10 cellular contexts compared by ENCODE assay signal in the genomic region with DNA sequence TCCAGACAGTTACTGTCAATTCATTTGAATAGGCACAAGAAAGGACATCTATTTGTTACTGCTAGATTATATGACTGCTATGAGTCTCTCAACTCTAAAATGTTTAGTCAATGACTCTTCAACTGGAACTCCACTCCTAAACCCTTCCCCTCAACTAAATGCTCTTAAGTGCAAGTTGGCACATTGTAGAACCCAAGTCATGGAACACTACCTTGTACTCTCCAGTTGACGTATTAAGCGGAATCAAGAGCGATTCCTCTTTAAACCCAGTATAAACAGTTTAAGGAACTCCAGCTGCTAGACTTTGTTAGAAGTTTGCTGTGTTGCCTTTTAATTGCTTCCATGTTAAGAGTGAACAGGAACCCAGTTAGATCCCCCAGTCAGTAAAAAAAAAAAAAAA. TPM values are rescaled to one million over a fixed set of nuclear protein-coding genes. Genes with fewer than 3 reads are reported as not detected.
DNase-seq lines count a peak whose midpoint lies in the region; ATAC-seq and TF ChIP-seq lines count a peak whose summit lies in the region.
"Had no signal": no experiment of that assay in that cellular context is flagged by ENCODE, and none has a peak within 500 bp of the region (broad histone marks: within the 10 kb centered on the region; RNA-seq: fewer than 3 reads in every experiment).

No MANE protein-coding gene starts in this region.

- 87 to 93% (median 92%) methylated on average over 3 of the region's 3 CpGs for WGBS in ovary, 3 donors

- intact Hi-C loops in breast epithelium (cut with DNase I; ENCODE audit: low total_unique reads) (no loop called here), ovary (cut with DNase I) (loop anchor here in 3 of 4 donors (1.0 to 10.0 kb wide), 3 partner anchors 149 to 170 kb away; partner anchors contain the start of gene KANSL1 (in 3 of the 3))

- H3K4me1 ChIP-seq in breast epithelium (peaks cover 0 to 8% of the 10 kb centered on the region in 2 donors), muscle layer of duodenum (ENCODE audit: control insufficient read depth in 1 of 2, insufficient read depth in 2 of 2, low read length in 2 of 2) (peaks cover 18 to 21% of the 10 kb centered on the region in 2 donors), ovary (ENCODE audit: insufficient read depth) (peaks cover 4% of the 10 kb centered on the region), foreskin keratinocyte (no peaks in the 10 kb centered on the region)

- TF ChIP-seq CTCF in breast epithelium (IDR thresholded peaks at IDR 0.05) (no peak), type B pancreatic cell (conservative IDR thresholded peaks at IDR 0.05) (no peak), ovary (IDR thresholded peaks at IDR 0.05) (no peak), foreskin keratinocyte (conservative IDR thresholded peaks at IDR 0.05) (no peak)

- H3K27me3 Mint-ChIP-seq in activated T-cell treated with anti-CD3 and anti-CD28 coated beads, Interleukin-2, amount 50 U/mL, for 24 hours: no peaks in the 10 kb centered on the region
- H3K27me3 Mint-ChIP-seq in type B pancreatic cell: no peaks in the 10 kb centered on the region

- H3K36me3 ChIP-seq in breast epithelium: peaks cover 5% of the 10 kb centered on the region
- H3K36me3 ChIP-seq in muscle layer of duodenum (ENCODE audit: control insufficient read depth in 1 of 2, insufficient read depth in 2 of 2, low read length in 2 of 2): peaks cover 30 to 32% of the 10 kb centered on the region in 2 donors
- H3K36me3 ChIP-seq in ovary: no peaks in the 10 kb centered on the region

- peak overlapping the region; percentile 75 for H3K27ac Mint-ChIP-seq in activated T-cell treated with anti-CD3 and anti-CD28 coated beads, Interleukin-2, amount 50 U/mL, for 24 hours
- H3K27ac Mint-ChIP-seq in type B pancreatic cell: peak overlapping the region; percentile 57

- H3K4me1 Mint-ChIP-seq in activated T-cell treated with anti-CD3 and anti-CD28 coated beads, Interleukin-2, amount 50 U/mL, for 24 hours (ENCODE audit: low read depth): peaks cover 29% of the 10 kb centered on the region
- H3K4me1 Mint-ChIP-seq in type B pancreatic cell (ENCODE audit: unreplicated experiment): peaks cover 23% of the 10 kb centered on the region

- peak overlapping the region; percentile 17 to 75 for H3K27ac ChIP-seq in breast epithelium
- peak overlapping the region; percentile 62 for H3K27ac ChIP-seq in muscle layer of duodenum (ENCODE audit: low read length)
- H3K27ac ChIP-seq in ovary: peak overlapping the region in 1 of 2 donors; percentile 29
- no peak overlapping the region for H3K27ac ChIP-seq in foreskin keratinocyte

- no peak for DNase-seq in activated T-cell treated with anti-CD3 and anti-CD28 coated beads, Interleukin-2, amount 50 U/mL, for 24 hours
- DNase-seq in activated T-cell treated with anti-CD3 and anti-CD28 coated beads, Interleukin-2, amount 50 U/mL, for 48 hours: no peak
- DNase-seq in breast epithelium (ENCODE audit: low spot score in 2 of 2) (no peak), type B pancreatic cell (ENCODE audit: extremely low spot score, unreplicated experiment) (no peak), ovary (no peak), foreskin keratinocyte (no peak)
- DNase-seq: cortex of kidney had no signal

- no peak for TF ChIP-seq EP300 in ovary (IDR thresholded peaks at IDR 0.05)

- ATAC-seq in GM19328 (IDR thresholded peaks at IDR 0.05; ENCODE audit: unreplicated experiment) (no peak), foreskin keratinocyte (no peak)

- H3K9me3 ChIP-seq in breast epithelium: no peaks in the 10 kb centered on the region
- no peaks in the 10 kb centered on the region for H3K9me3 ChIP-seq in muscle layer of duodenum (ENCODE audit: control insufficient read depth in 1 of 2, low read length in 2 of 2)
- no peaks in the 10 kb centered on the region for H3K9me3 ChIP-seq in ovary
- H3K9me3 ChIP-seq: tibial artery had no signal

- H3K36me3 Mint-ChIP-seq in activated T-cell treated with anti-CD3 and anti-CD28 coated beads, Interleukin-2, amount 50 U/mL, for 24 hours (ENCODE audit: low read depth): peaks cover 92% of the 10 kb centered on the region
- peaks cover 34% of the 10 kb centered on the region for H3K36me3 Mint-ChIP-seq in type B pancreatic cell

- H3K4me3 Mint-ChIP-seq in activated T-cell treated with anti-CD3 and anti-CD28 coated beads, Interleukin-2, amount 50 U/mL, for 24 hours: no peak overlapping the region
- H3K4me3 Mint-ChIP-seq in type B pancreatic cell: no peak overlapping the region

- no peaks in the 10 kb centered on the region for H3K27me3 ChIP-seq in breast epithelium
- no peaks in the 10 kb centered on the region for H3K27me3 ChIP-seq in muscle layer of duodenum (ENCODE audit: low read depth, low read length)
- no peaks in the 10 kb centered on the region for H3K27me3 ChIP-seq in ovary
- no peaks in the 10 kb centered on the region for H3K27me3 ChIP-seq in foreskin keratinocyte
- H3K27me3 ChIP-seq: tibial artery had no signal

- no peak overlapping the region for H3K4me3 ChIP-seq in breast epithelium
- no peak overlapping the region for H3K4me3 ChIP-seq in muscle layer of duodenum (ENCODE audit: low read depth in 1 of 2, low read length in 2 of 2)
- H3K4me3 ChIP-seq in ovary: no peak overlapping the region
- H3K4me3 ChIP-seq: tibial artery had no signal

- TF ChIP-seq POLR2A in breast epithelium (IDR thresholded peaks at IDR 0.05) (no peak), ovary (IDR thresholded peaks at IDR 0.05) (no peak)

- H3K9me3 Mint-ChIP-seq in activated T-cell treated with anti-CD3 and anti-CD28 coated beads, Interleukin-2, amount 50 U/mL, for 24 hours: no peaks in the 10 kb centered on the region
- no peaks in the 10 kb centered on the region for H3K9me3 Mint-ChIP-seq in type B pancreatic cell

RNA-seq across cellular contexts. Expression of gene STH, which starts 44.6 kb away (rescaled TPM):
- total RNA-seq in breast epithelium: not detected
- total RNA-seq in type B pancreatic cell (ENCODE audit: low replicate concordance): not detected in 2 replicates
- total RNA-seq in ovary: not detected
- polyA plus RNA-seq in ovary: not detected
- total RNA-seq in foreskin keratinocyte: not detected in 2 replicates
- polyA plus RNA-seq in foreskin keratinocyte: not detected in 2 replicates
